Comparison of ENCODE assay signal across 12 cellular contexts in genomic region chr3:111764645-111765091, GRCh38.
DNase-seq lines count a peak whose midpoint lies in the region; ATAC-seq and TF ChIP-seq lines count a peak whose summit lies in the region.
"Had no signal": no experiment of that assay in that cellular context is flagged by ENCODE, and none has a peak within 500 bp of the region (broad histone marks: within the 10 kb centered on the region; RNA-seq: fewer than 3 reads in every experiment).

No MANE protein-coding gene starts in this region.

- no peak overlapping the region for H3K4me3 Mint-ChIP-seq in CD14-positive monocyte
- H3K4me3 Mint-ChIP-seq: memory B cell had no signal

- WGBS in right cardiac atrium: 87% methylated on average over 3 of the region's 3 CpGs

- no peak overlapping the region for H3K27ac Mint-ChIP-seq in CD14-positive monocyte
- H3K27ac Mint-ChIP-seq: memory B cell had no signal

- H3K4me1 ChIP-seq in right cardiac atrium (ENCODE audit: control insufficient read depth, insufficient read depth, low read length) (peaks cover 4% of the 10 kb centered on the region), mucosa of descending colon (ENCODE audit: low read depth) (no peaks in the 10 kb centered on the region)

- H3K4me1 Mint-ChIP-seq in CD14-positive monocyte: peaks cover 4% of the 10 kb centered on the region
- H3K4me1 Mint-ChIP-seq: memory B cell had no signal

- TF ChIP-seq CTCF in mucosa of descending colon (IDR thresholded peaks at IDR 0.05) (no peak), CD14-positive monocyte (IDR thresholded peaks at IDR 0.05) (no peak)

- H3K27me3 Mint-ChIP-seq in CD14-positive monocyte (ENCODE audit: low read depth in 3 of 3): no peaks in the 10 kb centered on the region

- H3K36me3 Mint-ChIP-seq in CD14-positive monocyte: no peaks in the 10 kb centered on the region
- H3K36me3 Mint-ChIP-seq: memory B cell had no signal

- no peaks in the 10 kb centered on the region for H3K36me3 ChIP-seq in mucosa of descending colon (ENCODE audit: low read depth)

- H3K27ac ChIP-seq in right cardiac atrium (ENCODE audit: low read length) (no peak overlapping the region), cingulate gyrus (ENCODE audit: low read depth, low read length) (peak overlapping the region; percentile 13)
- H3K27ac ChIP-seq: testis had no signal

- peak; percentile 10 to 31 for ATAC-seq in right cardiac atrium
- no peak for ATAC-seq in left ventricle myocardium superior
- ATAC-seq in mucosa of descending colon: peak; percentile 70

- intact Hi-C loops in right cardiac atrium (cut with DNase I) (no loop called here), left ventricle myocardium superior (cut with micrococcal nuclease) (no loop called here), mucosa of descending colon (cut with DNase I, micrococcal nuclease) (loop anchor here in 1 of 2 donors (10.0 kb wide), 1 partner anchor 100 kb away; no protein-coding TSS in a partner anchor), CD14-positive monocyte (cut with micrococcal nuclease) (no loop called here)

- H3K9me3 Mint-ChIP-seq in CD14-positive monocyte: no peaks in the 10 kb centered on the region
- H3K9me3 Mint-ChIP-seq: memory B cell had no signal

- H3K27me3 ChIP-seq in right cardiac atrium (ENCODE audit: control insufficient read depth, insufficient read depth): no peaks in the 10 kb centered on the region
- H3K27me3 ChIP-seq: testis had no signal

- H3K4me3 ChIP-seq in right cardiac atrium (ENCODE audit: low read length) (no peak overlapping the region), mucosa of descending colon (no peak overlapping the region)
- H3K4me3 ChIP-seq: testis had no signal

- DNase-seq in right cardiac atrium (peak in 1 of 3 donors; percentile 36), left ventricle myocardium superior (no peak), mucosa of descending colon (no peak), cerebellum (ENCODE audit: low spot score) (no peak), CD14-positive monocyte (ENCODE audit: low spot score) (no peak), NCI-H2029 treated with DMSO at 0.1 percent for 48 hours (lab: John Stamatoyannopoulos, UW) (no peak), T-helper 1 cell (no peak)
- DNase-seq: dermis blood vessel endothelial cell, NCI-H2107, testis had no signal

- no peaks in the 10 kb centered on the region for H3K9me3 ChIP-seq in right cardiac atrium (ENCODE audit: control insufficient read depth, low read length)
- no peaks in the 10 kb centered on the region for H3K9me3 ChIP-seq in mucosa of descending colon
- H3K9me3 ChIP-seq: testis had no signal
